ENCODE assay signal across 1 cellular context in the genomic region with DNA sequence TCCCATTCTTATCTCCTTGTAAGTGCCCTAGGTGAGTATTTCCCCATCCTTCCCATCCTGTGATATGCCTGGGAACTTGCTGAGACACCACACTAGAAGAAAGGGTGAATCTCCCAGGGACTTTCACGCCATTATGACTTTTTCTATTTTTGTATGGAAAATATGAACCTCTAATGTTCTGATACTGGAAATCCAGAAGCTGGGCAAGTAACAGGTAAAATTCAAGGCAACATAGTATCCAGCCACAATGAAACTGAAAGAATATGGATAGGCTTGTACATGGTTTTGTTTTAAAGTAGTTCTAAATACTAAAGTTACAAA.
TF ChIP-seq lines count a peak whose summit lies in the region.

No MANE protein-coding gene starts in this region.

TF ChIP-seq in A549, 52 proteins besides CTCF, POLR2A, EP300 and RAD21 (continued from another document):
- peak; percentile 79 for TF ChIP-seq FOSB (CRISPR knock-in tag; IDR thresholded peaks at IDR 0.05)
- no peak for TF ChIP-seq EHMT2 (IDR thresholded peaks at IDR 0.05; ENCODE audit: low read depth)
- no peak for TF ChIP-seq HEYL (CRISPR knock-in tag; IDR thresholded peaks at IDR 0.05)
- TF ChIP-seq, protein P1, sequence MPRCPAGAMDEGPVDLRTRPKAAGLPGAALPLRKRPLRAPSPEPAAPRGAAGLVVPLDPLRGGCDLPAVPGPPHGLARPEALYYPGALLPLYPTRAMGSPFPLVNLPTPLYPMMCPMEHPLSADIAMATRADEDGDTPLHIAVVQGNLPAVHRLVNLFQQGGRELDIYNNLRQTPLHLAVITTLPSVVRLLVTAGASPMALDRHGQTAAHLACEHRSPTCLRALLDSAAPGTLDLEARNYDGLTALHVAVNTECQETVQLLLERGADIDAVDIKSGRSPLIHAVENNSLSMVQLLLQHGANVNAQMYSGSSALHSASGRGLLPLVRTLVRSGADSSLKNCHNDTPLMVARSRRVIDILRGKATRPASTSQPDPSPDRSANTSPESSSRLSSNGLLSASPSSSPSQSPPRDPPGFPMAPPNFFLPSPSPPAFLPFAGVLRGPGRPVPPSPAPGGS (IDR thresholded peaks at IDR 0.05), result no peak; the same call in 2 of the 3 replicates
- TF ChIP-seq EHF (CRISPR knock-in tag; IDR thresholded peaks at IDR 0.05), result peak; percentile 88
- no peak for TF ChIP-seq PBX3 (IDR thresholded peaks at IDR 0.05)
- TF ChIP-seq CBX2 (IDR thresholded peaks at IDR 0.05; ENCODE audit: borderline replicate concordance, low read depth), result no peak
- TF ChIP-seq FOXS1 (CRISPR knock-in tag; IDR thresholded peaks at IDR 0.05), result no peak; the same call in 1 of the 2 replicates
- no peak for TF ChIP-seq CBX8 (IDR thresholded peaks at IDR 0.05)
- TF ChIP-seq MYC (IDR thresholded peaks at IDR 0.05; ENCODE audit: borderline replicate concordance, low read length), result no peak
- 0 out of 2 replicates have a peak, but pooled peaks have one; percentile 90 for TF ChIP-seq RARB (CRISPR knock-in tag; IDR thresholded peaks at IDR 0.05)
- TF ChIP-seq FOSL2 (IDR thresholded peaks at IDR 0.05), result no peak
- TF ChIP-seq FOSL2 (CRISPR knock-in tag; IDR thresholded peaks at IDR 0.05), result no peak
- no peak for TF ChIP-seq NR3C1 (IDR thresholded peaks at IDR 0.05)
- TF ChIP-seq GATA3 (IDR thresholded peaks at IDR 0.05; ENCODE audit: borderline replicate concordance), result no peak
- TF ChIP-seq, protein P2, sequence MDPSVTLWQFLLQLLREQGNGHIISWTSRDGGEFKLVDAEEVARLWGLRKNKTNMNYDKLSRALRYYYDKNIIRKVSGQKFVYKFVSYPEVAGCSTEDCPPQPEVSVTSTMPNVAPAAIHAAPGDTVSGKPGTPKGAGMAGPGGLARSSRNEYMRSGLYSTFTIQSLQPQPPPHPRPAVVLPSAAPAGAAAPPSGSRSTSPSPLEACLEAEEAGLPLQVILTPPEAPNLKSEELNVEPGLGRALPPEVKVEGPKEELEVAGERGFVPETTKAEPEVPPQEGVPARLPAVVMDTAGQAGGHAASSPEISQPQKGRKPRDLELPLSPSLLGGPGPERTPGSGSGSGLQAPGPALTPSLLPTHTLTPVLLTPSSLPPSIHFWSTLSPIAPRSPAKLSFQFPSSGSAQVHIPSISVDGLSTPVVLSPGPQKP (IDR thresholded peaks at IDR 0.05; ENCODE audit: low read depth, low read length), result no peak
- no peak for TF ChIP-seq RNF2 (IDR thresholded peaks at IDR 0.05; ENCODE audit: borderline replicate concordance, low read depth)
- no peak for TF ChIP-seq E2F6 (IDR thresholded peaks at IDR 0.05; ENCODE audit: borderline replicate concordance, low read depth)
- TF ChIP-seq BHLHE40 (IDR thresholded peaks at IDR 0.05; ENCODE audit: low read depth, low read length), result no peak
- TF ChIP-seq RFX5 (IDR thresholded peaks at IDR 0.05), result no peak
- TF ChIP-seq TFCP2L1 (CRISPR knock-in tag; IDR thresholded peaks at IDR 0.05), result no peak
- no peak for TF ChIP-seq REST (IDR thresholded peaks at IDR 0.05)
- 0 out of 2 replicates have a peak, but pooled peaks have one; percentile 77 for TF ChIP-seq HOXB5 (CRISPR knock-in tag; IDR thresholded peaks at IDR 0.05)
- no peak for TF ChIP-seq NFE2L2 (conservative IDR thresholded peaks at IDR 0.05; ENCODE audit: low read length)
- TF ChIP-seq NPAS2 (CRISPR knock-in tag; IDR thresholded peaks at IDR 0.05; ENCODE audit: borderline replicate concordance), result no peak
- TF ChIP-seq HOXA7 (CRISPR knock-in tag; IDR thresholded peaks at IDR 0.05), result peak; percentile 61; the same call in 1 of the 2 replicates
- TF ChIP-seq ZNF302 (CRISPR knock-in tag; IDR thresholded peaks at IDR 0.05), result peak; percentile 47; the same call in 1 of the 2 replicates
- TF ChIP-seq KDM1A (IDR thresholded peaks at IDR 0.05; ENCODE audit: low read depth), result no peak
- TF ChIP-seq RCOR1 (IDR thresholded peaks at IDR 0.05; ENCODE audit: low read depth, low read length), result no peak
- no peak for TF ChIP-seq ZSCAN20 (CRISPR knock-in tag; IDR thresholded peaks at IDR 0.05)
- TF ChIP-seq CHD2 (IDR thresholded peaks at IDR 0.05; ENCODE audit: low read length, partially characterized antibody), result no peak
- no peak for TF ChIP-seq HMGXB4 (CRISPR knock-in tag; IDR thresholded peaks at IDR 0.05; ENCODE audit: borderline replicate concordance)
- TF ChIP-seq SMC3 (IDR thresholded peaks at IDR 0.05), result peak; percentile 42; the same call in 1 of the 3 replicates
- TF ChIP-seq MAZ (IDR thresholded peaks at IDR 0.05; ENCODE audit: borderline replicate concordance, low read depth, low read length), result no peak
- TF ChIP-seq CEBPB (IDR thresholded peaks at IDR 0.05), result no peak; a peak in 3 of 4 replicates
- no peak for TF ChIP-seq ZC3H11A (IDR thresholded peaks at IDR 0.05)
- TF ChIP-seq JUNB (IDR thresholded peaks at IDR 0.05), result peak; percentile 59; the same call in 1 of the 2 replicates
- no peak for TF ChIP-seq POLR2AphosphoS2 (conservative IDR thresholded peaks at IDR 0.05; ENCODE audit: low read length)
- TF ChIP-seq HOXB13 (CRISPR knock-in tag; IDR thresholded peaks at IDR 0.05; ENCODE audit: low read depth), result no peak
TF ChIP-seq in A549: peak in this region for 9.
